13 cellular contexts compared by ENCODE assay signal in genomic region chr18:9066358-9066757, GRCh38. TPM values are rescaled to one million over a fixed set of nuclear protein-coding genes. Genes with fewer than 3 reads are reported as not detected.
DNase-seq lines count a peak whose midpoint lies in the region; ATAC-seq and TF ChIP-seq lines count a peak whose summit lies in the region.
"Had no signal": no experiment of that assay in that cellular context is flagged by ENCODE, and none has a peak within 500 bp of the region (broad histone marks: within the 10 kb centered on the region; RNA-seq: fewer than 3 reads in every experiment).

No MANE protein-coding gene starts in this region.

- H3K27ac Mint-ChIP-seq in activated CD4-positive, alpha-beta T cell treated with anti-CD3 and anti-CD28 coated beads, Interleukin-2, amount 10 ng/mL, durations not matched to agents 24 days and 14 days, result no peak overlapping the region
- H3K27ac Mint-ChIP-seq: type B pancreatic cell had no signal

- DNase-seq in GM12865 (ENCODE audit: low read depth), result peak; percentile 89
- no peak for DNase-seq in NCI-H510A (lab: John Stamatoyannopoulos, UW)
- no peak for DNase-seq in NCI-H187 (lab: John Stamatoyannopoulos, UW)
- no peak for DNase-seq in ecto neural progenitor cell (ENCODE audit: low spot score)
- DNase-seq in activated CD4-positive, alpha-beta T cell treated with anti-CD3 and anti-CD28 coated beads, Interleukin-2, amount 10 ng/mL, durations not matched to agents 24 days and 14 days, result no peak
- DNase-seq: activated naive CD4-positive, alpha-beta T cell treated with anti-CD3 and anti-CD28 coated beads, Interleukin-2, amount 50 U/mL, for 16 hours; NCI-H2171; psoas muscle had no signal

- no peak overlapping the region for H3K4me3 ChIP-seq in GM12865 (ENCODE audit: low read depth, low read length)
- no peak overlapping the region for H3K4me3 ChIP-seq in OCI-LY1 (ENCODE audit: low read depth, low read length, poor library complexity, severe bottlenecking)
- H3K4me3 ChIP-seq: psoas muscle had no signal

- H3F3A ChIP-seq in OCI-LY1 (ENCODE audit: insufficient read depth, low read length), result no peaks in the 10 kb centered on the region

- no peaks in the 10 kb centered on the region for H3K9me2 ChIP-seq in OCI-LY1 (ENCODE audit: low read depth, low read length)

- H3K9me3 ChIP-seq in OCI-LY1 (ENCODE audit: low read length), result no peaks in the 10 kb centered on the region
- H3K9me3 ChIP-seq: psoas muscle had no signal

- H3K4me2 ChIP-seq in OCI-LY1 (ENCODE audit: low read length), result peak overlapping the region; percentile 15

- peaks cover 30% of the 10 kb centered on the region for H3K4me1 Mint-ChIP-seq in activated CD4-positive, alpha-beta T cell treated with anti-CD3 and anti-CD28 coated beads, Interleukin-2, amount 10 ng/mL, durations not matched to agents 24 days and 14 days

- peak; percentile 37 for ATAC-seq in GM19438 (IDR thresholded peaks at IDR 0.05; ENCODE audit: low read depth, unreplicated experiment)
- ATAC-seq in HG02852 (IDR thresholded peaks at IDR 0.05; ENCODE audit: unreplicated experiment), result peak; percentile 37
- ATAC-seq: psoas muscle had no signal

- H3K4me1 ChIP-seq in OCI-LY1 (ENCODE audit: insufficient read depth, low read length, severe bottlenecking), result peaks cover 86% of the 10 kb centered on the region

- no peaks in the 10 kb centered on the region for H3K9me3 Mint-ChIP-seq in activated CD4-positive, alpha-beta T cell treated with anti-CD3 and anti-CD28 coated beads, Interleukin-2, amount 10 ng/mL, durations not matched to agents 24 days and 14 days
- H3K9me3 Mint-ChIP-seq: type B pancreatic cell had no signal

- no peak overlapping the region for H3K4me3 Mint-ChIP-seq in activated CD4-positive, alpha-beta T cell treated with anti-CD3 and anti-CD28 coated beads, Interleukin-2, amount 10 ng/mL, durations not matched to agents 24 days and 14 days
- H3K4me3 Mint-ChIP-seq: type B pancreatic cell had no signal

- no peaks in the 10 kb centered on the region for H3K27me3 ChIP-seq in OCI-LY1 (ENCODE audit: insufficient read depth, low read length)

- H3K9ac ChIP-seq in OCI-LY1 (ENCODE audit: low read length), result peak overlapping the region; percentile 29

- H3K36me3 Mint-ChIP-seq in activated CD4-positive, alpha-beta T cell treated with anti-CD3 and anti-CD28 coated beads, Interleukin-2, amount 10 ng/mL, durations not matched to agents 24 days and 14 days (ENCODE audit: low read depth), result no peaks in the 10 kb centered on the region
- H3K36me3 Mint-ChIP-seq: type B pancreatic cell had no signal

- no peaks in the 10 kb centered on the region for H3K79me2 ChIP-seq in OCI-LY1 (ENCODE audit: insufficient read depth, low read length)

- intact Hi-C loops in activated CD4-positive, alpha-beta T cell treated with anti-CD3 and anti-CD28 coated beads, Interleukin-2, amount 10 ng/mL, durations not matched to agents 24 days and 14 days (cut with micrococcal nuclease), result no loop called here

- no peaks in the 10 kb centered on the region for H4K20me1 ChIP-seq in OCI-LY1 (ENCODE audit: insufficient read depth, low read length)

- H2AFZ ChIP-seq in OCI-LY1 (ENCODE audit: low read length), result no peak overlapping the region

- no peaks in the 10 kb centered on the region for H3K27me3 Mint-ChIP-seq in activated CD4-positive, alpha-beta T cell treated with anti-CD3 and anti-CD28 coated beads, Interleukin-2, amount 10 ng/mL, durations not matched to agents 24 days and 14 days

- no peak for TF ChIP-seq CTCF in GM12865 (IDR thresholded peaks at IDR 0.05; ENCODE audit: insufficient read depth, low read depth, low read length, missing control alignments)
- TF ChIP-seq CTCF in OCI-LY1 (IDR thresholded peaks at IDR 0.05; ENCODE audit: low read length), result no peak

- no peaks in the 10 kb centered on the region for H3K36me3 ChIP-seq in OCI-LY1 (ENCODE audit: insufficient read depth, low read length)

- H3K27ac ChIP-seq in OCI-LY1 (ENCODE audit: low read depth, low read length, poor library complexity, severe bottlenecking), result peak overlapping the region; percentile 95
- H3K27ac ChIP-seq: psoas muscle, RWPE1 had no signal

RNA-seq across cellular contexts. Expression of gene NDUFV2, which starts 36.1 kb away (rescaled TPM):
- total RNA-seq in activated CD4-positive, alpha-beta T cell treated with anti-CD3 and anti-CD28 coated beads, Interleukin-2, amount 10 ng/mL, durations not matched to agents 24 days and 14 days, result 357 and 360 TPM in 2 replicates
